Comparison of ENCODE assay signal across 2 cellular contexts in the genomic region with DNA sequence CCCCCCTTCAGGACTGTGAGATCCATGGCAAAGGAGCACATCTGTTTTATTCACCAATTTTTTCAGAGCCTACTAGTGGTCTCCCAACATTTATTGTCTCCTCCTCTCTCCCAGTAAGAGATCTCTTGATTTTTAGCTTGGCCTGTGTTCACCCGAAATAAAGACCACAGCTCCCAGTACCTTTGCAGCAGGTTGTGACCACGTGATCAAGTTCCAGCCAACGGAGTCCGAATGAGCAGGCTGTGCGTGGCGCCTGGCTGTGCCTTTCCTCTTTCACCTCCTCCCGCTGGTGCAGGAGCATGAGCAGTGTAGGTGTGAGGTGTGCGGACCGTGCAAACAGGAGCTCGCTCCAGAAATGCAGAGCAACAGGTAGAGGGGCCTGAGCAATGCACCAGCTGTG.
A peak's percentile ranks its signal among the peaks of the same experiment; 100 is the strongest.
TF ChIP-seq lines count a peak whose summit lies in the region.

No MANE protein-coding gene starts in this region.

TF ChIP-seq in HepG2, 621 proteins besides CTCF, POLR2A, EP300 and RAD21:
- TF ChIP-seq SIX4 (CRISPR knock-in tag; IDR thresholded peaks at IDR 0.05): no peak
- no peak for TF ChIP-seq MAFK (conservative IDR thresholded peaks at IDR 0.05 in 1 of 2, IDR thresholded peaks at IDR 0.05 in 1 of 2; ENCODE audit: low read length in 2 of 2)
- no peak for TF ChIP-seq ZNF224 (CRISPR knock-in tag; IDR thresholded peaks at IDR 0.05)
- peak; percentile 62; the same call in 1 of the 2 replicates for TF ChIP-seq RAD51 (IDR thresholded peaks at IDR 0.05; ENCODE audit: borderline replicate concordance)
- TF ChIP-seq, protein P1, sequence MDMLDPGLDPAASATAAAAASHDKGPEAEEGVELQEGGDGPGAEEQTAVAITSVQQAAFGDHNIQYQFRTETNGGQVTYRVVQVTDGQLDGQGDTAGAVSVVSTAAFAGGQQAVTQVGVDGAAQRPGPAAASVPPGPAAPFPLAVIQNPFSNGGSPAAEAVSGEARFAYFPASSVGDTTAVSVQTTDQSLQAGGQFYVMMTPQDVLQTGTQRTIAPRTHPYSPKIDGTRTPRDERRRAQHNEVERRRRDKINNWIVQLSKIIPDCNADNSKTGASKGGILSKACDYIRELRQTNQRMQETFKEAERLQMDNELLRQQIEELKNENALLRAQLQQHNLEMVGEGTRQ (IDR thresholded peaks at IDR 0.05; ENCODE audit: low read depth, low read length): peak; percentile 53; the same call in 1 of the 2 replicates
- TF ChIP-seq, protein P1 (CRISPR knock-in tag; IDR thresholded peaks at IDR 0.05; ENCODE audit: borderline replicate concordance): no peak
- TF ChIP-seq ZNF484 (CRISPR knock-in tag; IDR thresholded peaks at IDR 0.05; ENCODE audit: borderline replicate concordance, low read depth): no peak

TF ChIP-seq in H1, 55 proteins besides CTCF, POLR2A, EP300 and RAD21:
- TF ChIP-seq SUZ12 (IDR thresholded peaks at IDR 0.05; ENCODE audit: low read length): no peak
- no peak for TF ChIP-seq KDM5A (IDR thresholded peaks at IDR 0.05; ENCODE audit: low read length)
TF ChIP-seq in H1: peak in this region for 0.
